15 cellular contexts compared by ENCODE assay signal in the genomic region with DNA sequence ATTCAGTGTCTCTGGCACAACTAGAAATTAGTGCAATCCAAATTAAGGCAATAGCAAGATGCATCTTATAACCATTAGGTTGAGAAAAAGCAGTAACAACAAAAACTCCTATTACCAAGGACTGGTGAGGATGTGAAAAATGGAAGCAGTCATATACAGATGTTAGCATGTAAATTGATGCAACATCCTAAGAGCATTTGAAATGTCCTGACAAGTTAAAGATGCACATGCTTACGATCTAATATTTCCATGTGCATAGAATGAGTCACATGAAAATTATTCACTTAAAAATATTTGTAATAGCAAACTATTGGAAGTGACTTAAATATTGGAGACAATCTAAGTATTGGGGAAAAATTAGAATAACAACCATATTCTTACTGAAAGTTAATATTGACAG.
DNase-seq lines count a peak whose midpoint lies in the region; ATAC-seq, FAIRE-seq and TF ChIP-seq lines count a peak whose summit lies in the region.
"Had no signal": no experiment of that assay in that cellular context is flagged by ENCODE, and none has a peak within 500 bp of the region (broad histone marks: within the 10 kb centered on the region; RNA-seq: fewer than 3 reads in every experiment).

No MANE protein-coding gene starts in this region.

- TF ChIP-seq CTCF in bronchial epithelial cell (IDR thresholded peaks at IDR 0.05; ENCODE audit: insufficient read depth, low read length, severe bottlenecking) (no peak), fibroblast of mammary gland (conservative IDR thresholded peaks at IDR 0.05; ENCODE audit: control insufficient read depth, insufficient read depth, low read depth, low read length) (no peak), heart left ventricle (IDR thresholded peaks at IDR 0.05) (no peak)

- TF ChIP-seq POLR2A in heart left ventricle (IDR thresholded peaks at IDR 0.05) = no peak

- no peak overlapping the region for H2AFZ ChIP-seq in GM23248

- no peaks in the 10 kb centered on the region for H3K9me2 ChIP-seq in GM23248 (ENCODE audit: insufficient read depth)

- H3K4me1 ChIP-seq in GM23248 (ENCODE audit: insufficient read depth) = no peaks in the 10 kb centered on the region
- H3K4me1 ChIP-seq in heart left ventricle = no peaks in the 10 kb centered on the region
- H3K4me1 ChIP-seq: A549, BLaER1, Caco-2 had no signal

- no peaks in the 10 kb centered on the region for H3K79me2 ChIP-seq in GM23248 (ENCODE audit: insufficient read depth)

- H4K20me1 ChIP-seq in GM23248 (ENCODE audit: insufficient read depth) = no peaks in the 10 kb centered on the region
- H4K20me1 ChIP-seq: BLaER1 had no signal

- WGBS in GM23248 (ENCODE audit: low coverage in 1 of 2, low lambda C conversion rate in 2 of 2, missing lambda C conversion rate in 2 of 2), 2 experiments = 63 to 72% methylated on average over 1 of the region's 1 CpG
- WGBS in heart left ventricle, 4 donors = 91 to 96% (median 91%) methylated on average over 1 of the region's 1 CpG

- H3K36me3 ChIP-seq in GM23248 (ENCODE audit: low read depth) = no peaks in the 10 kb centered on the region
- no peaks in the 10 kb centered on the region for H3K36me3 ChIP-seq in bronchial epithelial cell (ENCODE audit: control insufficient read depth, insufficient read depth, low read length)
- H3K36me3 ChIP-seq in heart left ventricle = no peaks in the 10 kb centered on the region
- H3K36me3 ChIP-seq: BLaER1 had no signal

- peak; percentile 3 for DNase-seq in GM23248
- DNase-seq in bronchial epithelial cell (ENCODE audit: low read depth) = peak; percentile 37
- peak; percentile 21 for DNase-seq in fibroblast of mammary gland (ENCODE audit: low read depth)
- peak; percentile 26 for DNase-seq in iris pigment epithelial cell (ENCODE audit: low read depth)
- DNase-seq in heart left ventricle = no peak
- DNase-seq in OCI-M1 (lab: John Stamatoyannopoulos, UW) = no peak
- DNase-seq: AML-193; Caco-2; CD8-positive, alpha-beta memory T cell; DND-41 had no signal

- ATAC-seq in activated CD4-positive, CD25-positive, alpha-beta regulatory T cell treated with anti-CD3 and anti-CD28 coated beads, Interleukin-2, amount 50 U/mL, for 24 hours = no peak
- no peak for ATAC-seq in heart left ventricle
- no peak for ATAC-seq in GM21737 (IDR thresholded peaks at IDR 0.05; ENCODE audit: unreplicated experiment)
- ATAC-seq: A549 had no signal

- H3K4me3 ChIP-seq in GM23248 = no peak overlapping the region
- no peak overlapping the region for H3K4me3 ChIP-seq in bronchial epithelial cell (ENCODE audit: low read depth, low read length)
- H3K4me3 ChIP-seq in fibroblast of mammary gland (ENCODE audit: control insufficient read depth, low read depth, low read length) = no peak overlapping the region
- H3K4me3 ChIP-seq in heart left ventricle = no peak overlapping the region
- H3K4me3 ChIP-seq: A549, BLaER1 had no signal

- H3K9me3 ChIP-seq in GM23248 (ENCODE audit: low read depth) = no peaks in the 10 kb centered on the region
- peaks cover 0 to 4% (median 0%) of the 10 kb centered on the region in 12 donors for H3K9me3 ChIP-seq in heart left ventricle
- H3K9me3 ChIP-seq: A549, BLaER1, Caco-2 had no signal

- H3F3A ChIP-seq in GM23248 (ENCODE audit: insufficient read depth) = no peaks in the 10 kb centered on the region

- H3K9ac ChIP-seq in GM23248 = no peak overlapping the region
- H3K9ac ChIP-seq: BLaER1 had no signal

- no peak overlapping the region for H3K4me2 ChIP-seq in GM23248 (ENCODE audit: unreplicated experiment)
- H3K4me2 ChIP-seq: A549, BLaER1 had no signal

- H3K27me3 ChIP-seq in GM23248 (replicated peaks; ENCODE audit: insufficient read depth) = no peaks in the 10 kb centered on the region
- H3K27me3 ChIP-seq in bronchial epithelial cell (ENCODE audit: control insufficient read depth, insufficient read depth, low read length) = no peaks in the 10 kb centered on the region
- H3K27me3 ChIP-seq in heart left ventricle = no peaks in the 10 kb centered on the region
- H3K27me3 ChIP-seq: BLaER1 had no signal

- no peak overlapping the region for H3K27ac ChIP-seq in GM23248
- no peak overlapping the region for H3K27ac ChIP-seq in heart left ventricle
- H3K27ac ChIP-seq: A549, BLaER1 had no signal

- intact Hi-C loops in heart left ventricle (cut with DNase I) = no loop called here

- no peak for FAIRE-seq in bronchial epithelial cell (lab: Jason Lieb, UNC)
- FAIRE-seq: A549, H54 had no signal

- in situ Hi-C loops in GM23248 (cut with MboI) = no loop called here

Comparison
In these comparisons a context has a peak if more than half of its experiments do, and no peak if none do; other contexts are left out.
1. DNase-seq: peak in GM23248 (single experiment), bronchial epithelial cell (single experiment), fibroblast of mammary gland (single experiment) and iris pigment epithelial cell (single experiment); none in heart left ventricle (0 of 5) and OCI-M1 (single experiment).